ENCODE assay signal across 8 cellular contexts in the genomic region with DNA sequence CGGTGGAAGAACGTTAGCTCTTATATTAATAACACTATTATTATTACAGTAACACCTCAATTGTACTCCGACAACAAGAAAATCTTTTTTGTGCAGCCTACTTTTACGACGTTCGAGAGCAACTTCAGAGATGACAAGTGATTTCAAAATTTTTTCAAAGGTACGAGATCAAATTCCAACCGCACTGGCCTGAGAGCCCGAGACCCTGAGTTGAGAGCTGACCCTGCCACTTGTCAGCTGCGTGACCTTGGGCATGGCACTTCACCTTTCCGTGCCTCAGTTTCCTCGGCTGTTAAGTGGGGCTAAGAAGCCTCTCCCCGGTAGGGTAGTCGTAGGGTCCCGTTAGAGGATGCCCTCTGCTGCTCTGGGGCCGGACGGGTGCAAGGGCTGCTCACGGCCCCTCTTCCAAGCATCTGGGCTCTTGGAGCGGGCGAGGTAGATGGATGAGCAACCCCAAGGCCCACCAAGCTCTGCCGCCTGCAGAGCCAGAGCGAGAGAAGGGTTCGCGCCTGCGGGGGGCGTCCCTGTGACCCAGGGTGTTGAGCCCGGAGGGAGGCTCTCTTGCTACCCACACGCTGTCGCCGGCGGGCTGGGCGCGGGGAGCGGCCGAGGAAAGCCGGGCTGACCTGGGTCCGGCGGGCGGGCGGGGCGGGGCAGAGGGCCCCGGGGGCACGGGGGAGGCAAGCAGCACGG. TPM values are rescaled to one million over a fixed set of nuclear protein-coding genes. Genes with fewer than 3 reads are reported as not detected.
DNase-seq lines count a peak whose midpoint lies in the region; ATAC-seq lines count a peak whose summit lies in the region.

No MANE protein-coding gene starts in this region.

- H3K4me3 ChIP-seq in adipocyte (ENCODE audit: low read length): peak overlapping the region; percentile 91

- no peaks in the 10 kb centered on the region for H3K9me3 ChIP-seq in ES-I3 (ENCODE audit: control insufficient read depth, insufficient read depth, low read length)
- no peaks in the 10 kb centered on the region for H3K9me3 ChIP-seq in KOPT-K1 (ENCODE audit: insufficient read depth, low read length, poor library complexity, severe bottlenecking)
- no peaks in the 10 kb centered on the region for H3K9me3 ChIP-seq in adipocyte (ENCODE audit: control insufficient read depth, low read length)

- H3K27me3 Mint-ChIP-seq in immature natural killer cell (ENCODE audit: low read depth in 3 of 3): peaks cover 0 to 4% (median 2%) of the 10 kb centered on the region in 3 donors

- H3K27me3 ChIP-seq in adipocyte (replicated peaks; ENCODE audit: control insufficient read depth, insufficient read depth, low read length): no peaks in the 10 kb centered on the region

- H3K27ac ChIP-seq in KOPT-K1 (ENCODE audit: low read depth, low read length, poor library complexity, severe bottlenecking): peak overlapping the region; percentile 17

- H3K36me3 Mint-ChIP-seq in immature natural killer cell: no peaks in the 10 kb centered on the region

- no peaks in the 10 kb centered on the region for H3K9me3 Mint-ChIP-seq in immature natural killer cell

- no peak for DNase-seq in adipocyte (ENCODE audit: low read depth)
- no peak for DNase-seq in immature natural killer cell
- DNase-seq in stimulated activated CD4-positive, alpha-beta T cell treated with anti-CD3 and anti-CD28 coated beads, TNF-alpha, amount 100 ng/mL, for 4 hours (ENCODE audit: low read depth in 3 of 3): peak; percentile 3 to 30 (median 12)
- no peak for DNase-seq in activated gamma-delta T cell (lab: John Stamatoyannopoulos, UW)

- H3K9ac ChIP-seq in ES-I3 (ENCODE audit: low read depth, low read length): peak overlapping the region; percentile 82
- H3K9ac ChIP-seq in adipocyte (ENCODE audit: low read length): peak overlapping the region; percentile 82

- H3K27ac Mint-ChIP-seq in immature natural killer cell: peak overlapping the region; percentile 14 to 89 (median 81)

- H3K36me3 ChIP-seq in ES-I3 (ENCODE audit: insufficient read depth, low read length) (no peaks in the 10 kb centered on the region), KOPT-K1 (ENCODE audit: insufficient read depth, low read length) (peaks cover 8% of the 10 kb centered on the region), adipocyte (ENCODE audit: control insufficient read depth, insufficient read depth, low read length, severe bottlenecking) (no peaks in the 10 kb centered on the region)

- ATAC-seq in GM21390 (IDR thresholded peaks at IDR 0.05; ENCODE audit: unreplicated experiment) (peak; percentile 35), HG02571 (IDR thresholded peaks at IDR 0.05; ENCODE audit: unreplicated experiment) (no peak)

- H3K4me3 Mint-ChIP-seq in immature natural killer cell: peak overlapping the region; percentile 84 to 93 (median 91)

- H3K4me1 Mint-ChIP-seq in immature natural killer cell: peaks cover 20 to 25% of the 10 kb centered on the region in 2 donors

- H3K4me1 ChIP-seq in ES-I3 (ENCODE audit: insufficient read depth, low read length) (no peaks in the 10 kb centered on the region), adipocyte (ENCODE audit: control insufficient read depth, insufficient read depth, low read length) (peaks cover 16% of the 10 kb centered on the region)

RNA-seq across cellular contexts. Expression of a gene that starts 0.5 kb away (rescaled TPM):
- 10 to 100 TPM; 44.9 to 57.7 (median 50.3) TPM for polyA plus RNA-seq in immature natural killer cell

RNA-seq across cellular contexts. Expression of a gene that starts 28.2 kb away (rescaled TPM):
- 10 to 100 TPM in 2 of 3 donors, 1 to 10 TPM in 1; 9.5 to 15.8 (median 11.9) TPM for polyA plus RNA-seq in immature natural killer cell

Comparison
In these comparisons a context has a peak if more than half of its experiments do, and no peak if none do; other contexts are left out.
1. DNase-seq: peak in stimulated activated CD4-positive, alpha-beta T cell treated with anti-CD3 and anti-CD28 coated beads, TNF-alpha, amount 100 ng/mL, for 4 hours (3 of 3); none in adipocyte (single experiment), immature natural killer cell (0 of 3) and activated gamma-delta T cell (single experiment).